Comparison of ENCODE assay signal across 14 cellular contexts in the genomic region with DNA sequence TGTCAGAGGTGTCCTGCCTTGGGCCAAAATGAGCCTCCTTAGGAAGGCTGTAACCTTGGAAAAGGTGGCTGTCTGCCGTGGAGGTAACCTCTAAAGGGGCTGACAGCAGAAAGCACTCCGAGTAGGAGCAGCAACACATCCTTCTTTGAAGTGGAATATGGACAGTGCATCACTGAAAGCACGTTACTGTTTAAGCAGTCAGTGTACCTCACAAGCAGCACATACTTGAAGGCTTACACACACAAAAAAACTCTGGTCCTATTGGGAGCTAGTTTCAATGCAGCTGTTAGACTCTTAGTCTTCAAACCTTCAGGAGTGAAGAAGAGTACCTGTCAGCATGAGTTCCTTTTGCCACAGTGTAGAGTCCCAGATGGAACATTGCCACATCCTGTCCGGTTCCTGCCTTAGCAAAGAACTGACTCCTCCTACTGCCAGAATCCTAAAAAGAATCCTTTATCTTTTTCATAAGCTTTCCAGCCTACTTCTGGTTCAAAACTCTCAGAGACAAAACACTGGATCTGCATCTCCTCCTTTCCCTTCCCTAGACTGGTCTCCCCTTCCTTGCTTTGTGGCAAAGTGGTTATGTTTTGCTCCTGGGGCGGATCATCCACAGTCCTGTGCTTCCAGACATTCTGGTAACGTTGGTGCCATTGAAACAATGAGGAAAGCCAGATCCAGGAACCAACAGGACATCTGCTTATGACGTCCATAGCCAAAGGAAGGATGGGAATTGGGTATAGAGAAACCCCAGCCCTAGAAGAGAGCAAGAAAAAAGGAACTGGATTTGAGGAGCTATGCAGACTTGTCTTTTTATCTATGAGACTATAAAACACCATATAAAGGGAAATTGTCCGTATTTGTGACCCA.
"Had no signal": no experiment of that assay in that cellular context is flagged by ENCODE, and none has a peak within 500 bp of the region (broad histone marks: within the 10 kb centered on the region; RNA-seq: fewer than 3 reads in every experiment).

No MANE protein-coding gene starts in this region.

- H3K36me3 Mint-ChIP-seq: activated naive CD4-positive, alpha-beta T cell treated with anti-CD3 and anti-CD28 coated beads, Interleukin-2, amount 50 U/mL, for 24 hours; WTC11 had no signal

- H3K4me3 ChIP-seq: esophagus squamous epithelium, left ventricle myocardium inferior, testis had no signal

- H3K4me3 Mint-ChIP-seq: activated CD4-positive, alpha-beta T cell treated with anti-CD3 and anti-CD28 coated beads, Interleukin-2, amount 10 ng/mL, durations not matched to agents 7 days and 5 days; activated naive CD4-positive, alpha-beta T cell treated with anti-CD3 and anti-CD28 coated beads, Interleukin-2, amount 50 U/mL, for 24 hours; activated T-helper 17 cell treated with anti-CD3 and anti-CD28 coated beads, Interleukin-2, amount 50 U/mL, for 72 hours; stimulated activated naive CD8-positive, alpha-beta T cell treated with anti-CD3 and anti-CD28 coated beads, Interleukin-15, Interleukin-2, amounts not matched to agents 100 ng/mL and 50 ng/mL, for 24 hours; WTC11 had no signal

- H3K9me3 Mint-ChIP-seq: activated CD4-positive, alpha-beta T cell treated with anti-CD3 and anti-CD28 coated beads, Interleukin-2, amount 10 ng/mL, durations not matched to agents 7 days and 5 days; activated naive CD4-positive, alpha-beta T cell treated with anti-CD3 and anti-CD28 coated beads, Interleukin-2, amount 50 U/mL, for 24 hours; activated T-helper 17 cell treated with anti-CD3 and anti-CD28 coated beads, Interleukin-2, amount 50 U/mL, for 72 hours; stimulated activated naive CD8-positive, alpha-beta T cell treated with anti-CD3 and anti-CD28 coated beads, Interleukin-15, Interleukin-2, amounts not matched to agents 100 ng/mL and 50 ng/mL, for 24 hours; WTC11 had no signal

- H3K36me3 ChIP-seq: esophagus squamous epithelium, left ventricle myocardium inferior had no signal

- H3K9me3 ChIP-seq: esophagus squamous epithelium, left ventricle myocardium inferior, testis had no signal

- H3K27me3 ChIP-seq: testis had no signal

- DNase-seq: activated CD4-positive, alpha-beta T cell treated with anti-CD3 and anti-CD28 coated beads, Interleukin-2, amount 10 ng/mL, durations not matched to agents 7 days and 5 days; activated CD8-positive, alpha-beta memory T cell treated with anti-CD3 and anti-CD28 coated beads for 24 hours; amygdala; esophagus squamous epithelium; kidney; left ventricle myocardium inferior; mesenchymal stem cell; stimulated activated CD4-positive, alpha-beta T cell treated with anti-CD3 and anti-CD28 coated beads, Interleukin-15, amount 100 ng/mL, for 24 hours; stimulated activated CD4-positive, alpha-beta T cell treated with anti-CD3 and anti-CD28 coated beads, Interleukin-4, amount 100 ng/mL, for 24 hours; testis had no signal

- H3K4me1 ChIP-seq: left ventricle myocardium inferior, testis had no signal

- ATAC-seq: activated T-helper 17 cell treated with anti-CD3 and anti-CD28 coated beads, Interleukin-2, amount 50 U/mL, for 72 hours; WTC11 had no signal

- H3K27me3 Mint-ChIP-seq: activated naive CD4-positive, alpha-beta T cell treated with anti-CD3 and anti-CD28 coated beads, Interleukin-2, amount 50 U/mL, for 24 hours; stimulated activated naive CD8-positive, alpha-beta T cell treated with anti-CD3 and anti-CD28 coated beads, Interleukin-15, Interleukin-2, amounts not matched to agents 100 ng/mL and 50 ng/mL, for 24 hours had no signal

- H3K27ac ChIP-seq: esophagus squamous epithelium, left ventricle myocardium inferior, testis had no signal

- H3K27ac Mint-ChIP-seq: activated CD4-positive, alpha-beta T cell treated with anti-CD3 and anti-CD28 coated beads, Interleukin-2, amount 10 ng/mL, durations not matched to agents 7 days and 5 days; activated naive CD4-positive, alpha-beta T cell treated with anti-CD3 and anti-CD28 coated beads, Interleukin-2, amount 50 U/mL, for 24 hours; activated T-helper 17 cell treated with anti-CD3 and anti-CD28 coated beads, Interleukin-2, amount 50 U/mL, for 72 hours; stimulated activated naive CD8-positive, alpha-beta T cell treated with anti-CD3 and anti-CD28 coated beads, Interleukin-15, Interleukin-2, amounts not matched to agents 100 ng/mL and 50 ng/mL, for 24 hours; WTC11 had no signal
